8 cellular contexts compared by ENCODE assay signal in genomic region chr1:24541711-24542346, GRCh38. TPM values are rescaled to one million over a fixed set of nuclear protein-coding genes. Genes with fewer than 3 reads are reported as not detected.
A peak's percentile ranks its signal among the peaks of the same experiment; 100 is the strongest.
DNase-seq lines count a peak whose midpoint lies in the region; ATAC-seq and TF ChIP-seq lines count a peak whose summit lies in the region.

No MANE protein-coding gene starts in this region.

- peak overlapping the region; percentile 67 for H3K27ac ChIP-seq in CD4-positive, CD25-positive, alpha-beta regulatory T cell (ENCODE audit: insufficient read depth, low read length, poor library complexity, severe bottlenecking)
- H3K27ac ChIP-seq in Karpas-422 (ENCODE audit: low read length) (no peak overlapping the region), lung (ENCODE audit: low read depth in 1 of 2, low read length in 1 of 2) (peak overlapping the region in 1 of 2 donors; percentile 70)

- no peak overlapping the region for H2AFZ ChIP-seq in Karpas-422 (ENCODE audit: low read length)

- H3K4me3 ChIP-seq in CD4-positive, CD25-positive, alpha-beta regulatory T cell (ENCODE audit: low read depth, low read length), result no peak overlapping the region
- H3K4me3 ChIP-seq in Karpas-422 (ENCODE audit: low read length) (no peak overlapping the region), lung (no peak overlapping the region)

- H3K27ac Mint-ChIP-seq in CD4-positive, CD25-positive, alpha-beta regulatory T cell, result peak overlapping the region; percentile 82 to 96 (median 92)
- H3K27ac Mint-ChIP-seq in activated naive CD8-positive, alpha-beta T cell treated with anti-CD3 and anti-CD28 coated beads, Interleukin-2, amount 50 U/mL, for 24 hours, result peak overlapping the region; percentile 94

- 55 to 64% methylated on average over 8 of the region's 8 CpGs for WGBS in lung, 2 donors

- no peak overlapping the region for H3K4me2 ChIP-seq in Karpas-422 (ENCODE audit: low read depth, low read length, poor library complexity, severe bottlenecking)

- H3K4me1 ChIP-seq in CD4-positive, CD25-positive, alpha-beta regulatory T cell (ENCODE audit: control insufficient read depth, insufficient read depth, low read length, poor library complexity, severe bottlenecking), result peaks cover 55% of the 10 kb centered on the region
- H3K4me1 ChIP-seq in Karpas-422 (ENCODE audit: low read length), result peaks cover 38% of the 10 kb centered on the region
- no peaks in the 10 kb centered on the region for H3K4me1 ChIP-seq in lung (ENCODE audit: control insufficient read depth in 2 of 2, insufficient read depth in 2 of 2, low read length in 2 of 2)

- peak; percentile 16 for TF ChIP-seq CTCF in lung (IDR thresholded peaks at IDR 0.05; ENCODE audit: control extremely low read depth, extremely low read depth)

- no peak for DNase-seq in CD4-positive, CD25-positive, alpha-beta regulatory T cell
- DNase-seq in Karpas-422, result peak; percentile 46
- DNase-seq in activated naive CD8-positive, alpha-beta T cell treated with anti-CD3 and anti-CD28 coated beads, Interleukin-2, amount 50 U/mL, for 24 hours, result peak; percentile 52
- DNase-seq in lung (ENCODE audit: low spot score), result no peak
- no peak for DNase-seq in T-helper 9 cell
- no peak for DNase-seq in HPDE6-E6E7 (ENCODE audit: extremely low spot score)

- peaks cover 45 to 77% (median 51%) of the 10 kb centered on the region in 4 donors for H3K4me1 Mint-ChIP-seq in CD4-positive, CD25-positive, alpha-beta regulatory T cell
- H3K4me1 Mint-ChIP-seq in activated naive CD8-positive, alpha-beta T cell treated with anti-CD3 and anti-CD28 coated beads, Interleukin-2, amount 50 U/mL, for 24 hours, result peaks cover 72% of the 10 kb centered on the region

- H3K9me2 ChIP-seq in Karpas-422 (replicated peaks; ENCODE audit: insufficient read depth, low read length), result no peaks in the 10 kb centered on the region

- no peaks in the 10 kb centered on the region for H3K9me3 Mint-ChIP-seq in CD4-positive, CD25-positive, alpha-beta regulatory T cell
- no peaks in the 10 kb centered on the region for H3K9me3 Mint-ChIP-seq in activated naive CD8-positive, alpha-beta T cell treated with anti-CD3 and anti-CD28 coated beads, Interleukin-2, amount 50 U/mL, for 24 hours

- H3K9me3 ChIP-seq in CD4-positive, CD25-positive, alpha-beta regulatory T cell (ENCODE audit: control insufficient read depth in 2 of 2, low read length in 2 of 2), result no peaks in the 10 kb centered on the region
- no peaks in the 10 kb centered on the region for H3K9me3 ChIP-seq in Karpas-422 (ENCODE audit: low read length)
- no peaks in the 10 kb centered on the region for H3K9me3 ChIP-seq in lung (ENCODE audit: control insufficient read depth in 2 of 2, insufficient read depth in 1 of 2, low read length in 1 of 2)

- H4K20me1 ChIP-seq in Karpas-422 (ENCODE audit: insufficient read depth, low read depth, low read length), result no peaks in the 10 kb centered on the region

- ATAC-seq in CD4-positive, CD25-positive, alpha-beta regulatory T cell (ENCODE audit: low read depth in 2 of 2), result no peak
- ATAC-seq in activated naive CD8-positive, alpha-beta T cell treated with anti-CD3 and anti-CD28 coated beads, Interleukin-2, amount 50 U/mL, for 24 hours, result no peak
- peak; percentile 51 for ATAC-seq in lung (ENCODE audit: insufficient read depth, low FRiP score)
- no peak for ATAC-seq in HG02884 (IDR thresholded peaks at IDR 0.05; ENCODE audit: unreplicated experiment)
- ATAC-seq in HG03108 (IDR thresholded peaks at IDR 0.05; ENCODE audit: unreplicated experiment), result no peak

- H3K27me3 ChIP-seq in CD4-positive, CD25-positive, alpha-beta regulatory T cell (ENCODE audit: control insufficient read depth, insufficient read depth, low read length), result no peaks in the 10 kb centered on the region
- no peaks in the 10 kb centered on the region for H3K27me3 ChIP-seq in Karpas-422 (ENCODE audit: low read length)
- no peaks in the 10 kb centered on the region for H3K27me3 ChIP-seq in lung (ENCODE audit: control insufficient read depth, insufficient read depth)

- peaks cover 11% of the 10 kb centered on the region for H3K36me3 ChIP-seq in CD4-positive, CD25-positive, alpha-beta regulatory T cell (ENCODE audit: control insufficient read depth, insufficient read depth, low read length)
- H3K36me3 ChIP-seq in Karpas-422 (ENCODE audit: insufficient read depth, low read length), result no peaks in the 10 kb centered on the region
- H3K36me3 ChIP-seq in lung (ENCODE audit: control insufficient read depth in 2 of 2, insufficient read depth in 2 of 2, low read length in 2 of 2), result peaks cover 0 to under 1% of the 10 kb centered on the region in 2 donors

- peaks cover 18% of the 10 kb centered on the region for H3K36me3 Mint-ChIP-seq in CD4-positive, CD25-positive, alpha-beta regulatory T cell
- H3K36me3 Mint-ChIP-seq in activated naive CD8-positive, alpha-beta T cell treated with anti-CD3 and anti-CD28 coated beads, Interleukin-2, amount 50 U/mL, for 24 hours (ENCODE audit: low read depth), result peaks cover 13% of the 10 kb centered on the region

- peak overlapping the region in 1 of 4 donors; percentile 70 for H3K4me3 Mint-ChIP-seq in CD4-positive, CD25-positive, alpha-beta regulatory T cell
- H3K4me3 Mint-ChIP-seq in activated naive CD8-positive, alpha-beta T cell treated with anti-CD3 and anti-CD28 coated beads, Interleukin-2, amount 50 U/mL, for 24 hours, result peak overlapping the region; percentile 21

- no peak overlapping the region for H3K9ac ChIP-seq in Karpas-422 (ENCODE audit: low read length)

- H3K79me2 ChIP-seq in Karpas-422 (ENCODE audit: low read length), result no peaks in the 10 kb centered on the region

- no peaks in the 10 kb centered on the region for H3K27me3 Mint-ChIP-seq in CD4-positive, CD25-positive, alpha-beta regulatory T cell
- H3K27me3 Mint-ChIP-seq in activated naive CD8-positive, alpha-beta T cell treated with anti-CD3 and anti-CD28 coated beads, Interleukin-2, amount 50 U/mL, for 24 hours, result no peaks in the 10 kb centered on the region

RNA-seq across cellular contexts. Expression of gene NCMAP, which starts 14.1 kb away (rescaled TPM):
- not detected for total RNA-seq in CD4-positive, CD25-positive, alpha-beta regulatory T cell
- under 1 TPM in 1 of 4 donors, not detected in 3; 0.34 TPM for polyA plus RNA-seq in CD4-positive, CD25-positive, alpha-beta regulatory T cell
- not detected in 2 replicates for total RNA-seq in Karpas-422 (2014; rRNA removed; shearing (Covaris generic); ENCODE audit: low replicate concordance)
- total RNA-seq in lung, result 10 to 100 TPM in 1 of 2 donors, 1 to 10 TPM in 1; 6.5 to 20.2 TPM
- 1 to 10 TPM; 1.5 to 5.2 TPM for polyA plus RNA-seq in lung

RNA-seq across cellular contexts. Expression of gene RCAN3, which starts 39.2 kb away (rescaled TPM):
- total RNA-seq in CD4-positive, CD25-positive, alpha-beta regulatory T cell, result 172 TPM
- polyA plus RNA-seq in CD4-positive, CD25-positive, alpha-beta regulatory T cell, result 100 to 1,000 TPM; 126 to 146 (median 133) TPM
- 4.8 and 6.6 TPM in 2 replicates for total RNA-seq in Karpas-422 (2014; rRNA removed; shearing (Covaris generic); ENCODE audit: low replicate concordance)
- total RNA-seq in lung, result 10 to 100 TPM; 18.7 to 21.4 TPM
- polyA plus RNA-seq in lung, result 1 to 10 TPM; 5.2 to 6.9 TPM

Comparison
In these comparisons a context has a peak if more than half of its experiments do, and no peak if none do; other contexts are left out.
1. DNase-seq: peak in Karpas-422 (single experiment) and activated naive CD8-positive, alpha-beta T cell treated with anti-CD3 and anti-CD28 coated beads, Interleukin-2, amount 50 U/mL, for 24 hours (single experiment); none in CD4-positive, CD25-positive, alpha-beta regulatory T cell (0 of 3), lung (single experiment), T-helper 9 cell (single experiment) and HPDE6-E6E7 (single experiment).